ENCODE assay signal across 35 cellular contexts in the genomic region with DNA sequence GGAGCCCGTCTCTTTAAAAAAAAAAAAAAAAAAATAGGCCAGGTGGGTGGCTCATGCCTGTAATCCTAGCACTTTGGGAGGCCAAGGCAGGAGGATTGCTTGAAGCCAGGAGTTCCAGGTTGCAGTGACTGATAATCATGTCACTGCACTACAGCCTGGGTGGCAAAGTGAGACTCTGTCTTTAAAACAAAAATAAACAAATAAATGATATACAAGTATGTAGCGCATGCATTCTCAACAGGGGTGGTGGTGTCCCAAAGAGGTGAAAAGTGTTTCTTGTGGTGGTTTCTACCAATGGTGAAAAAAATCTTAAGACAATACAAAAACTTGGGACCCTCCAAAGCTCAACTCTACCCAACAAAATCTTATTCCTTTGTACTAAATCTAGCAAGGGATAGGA.
"Had no signal": no experiment of that assay in that cellular context is flagged by ENCODE, and none has a peak within 500 bp of the region (broad histone marks: within the 10 kb centered on the region; RNA-seq: fewer than 3 reads in every experiment).

No MANE protein-coding gene starts in this region.

- H3K36me3 Mint-ChIP-seq: activated naive CD4-positive, alpha-beta T cell treated with anti-CD3 and anti-CD28 coated beads, Interleukin-2, amount 10 ng/mL, durations not matched to agents 7 days and 5 days; activated naive CD8-positive, alpha-beta T cell treated with anti-CD3 and anti-CD28 coated beads, Interleukin-2, amount 10 ng/mL, durations not matched to agents 7 days and 5 days; stimulated activated effector memory CD8-positive, alpha-beta T cell treated with anti-CD3 and anti-CD28 coated beads, Interleukin-12 subunit alpha, Interleukin-12 subunit beta, amount 100 ng/mL, for 72 hours had no signal

- H3K27me3 Mint-ChIP-seq: activated naive CD4-positive, alpha-beta T cell treated with anti-CD3 and anti-CD28 coated beads, Interleukin-2, amount 10 ng/mL, durations not matched to agents 7 days and 5 days; activated naive CD8-positive, alpha-beta T cell treated with anti-CD3 and anti-CD28 coated beads, Interleukin-2, amount 10 ng/mL, durations not matched to agents 7 days and 5 days; stimulated activated naive CD8-positive, alpha-beta T cell treated with anti-CD3 and anti-CD28 coated beads, Interleukin-15, amount 100 ng/mL, for 72 hours had no signal

- DNase-seq: activated CD4-positive, alpha-beta T cell treated with anti-CD3 and anti-CD28 coated beads for 4 hours; activated CD4-positive, alpha-beta T cell treated with anti-CD3 and anti-CD28 coated beads, Interleukin-2, amount 50 U/mL, for 48 hours; activated CD4-positive, CD25-positive, alpha-beta regulatory T cell; activated CD8-positive, alpha-beta memory T cell treated with anti-CD3 and anti-CD28 coated beads for 24 hours; activated gamma-delta T cell; activated naive CD4-positive, alpha-beta T cell treated with anti-CD3 and anti-CD28 coated beads, Interleukin-2, amount 10 ng/mL, durations not matched to agents 7 days and 5 days; activated naive CD8-positive, alpha-beta T cell treated with anti-CD3 and anti-CD28 coated beads, Interleukin-2, amount 10 ng/mL, durations not matched to agents 7 days and 5 days; activated T-cell treated with anti-CD3 and anti-CD28 coated beads, Interleukin-2, amount 50 U/mL, for 24 hours; dermis blood vessel endothelial cell; effector CD4-positive, alpha-beta T cell; esophagus squamous epithelium; hippocampal formation; left cardiac atrium; left ventricle myocardium superior; naive B cell; occipital lobe; posterior cingulate gyrus; right lobe of liver; stimulated activated CD4-positive, alpha-beta T cell treated with anti-CD3 and anti-CD28 coated beads, Interleukin-12 subunit alpha, Interleukin-12 subunit beta, amount 100 ng/mL, for 4 hours; stimulated activated CD4-positive, alpha-beta T cell treated with anti-CD3 and anti-CD28 coated beads, Interleukin-4, amount 100 ng/mL, for 24 hours; stimulated activated naive CD8-positive, alpha-beta T cell treated with anti-CD3 and anti-CD28 coated beads, Interleukin-15, amount 100 ng/mL, for 72 hours; substantia nigra; T-helper 1 cell; upper lobe of right lung had no signal

- ATAC-seq: left cardiac atrium; left ventricle myocardium superior; right lobe of liver; stimulated activated effector memory CD8-positive, alpha-beta T cell treated with anti-CD3 and anti-CD28 coated beads, Interleukin-12 subunit alpha, Interleukin-12 subunit beta, amount 100 ng/mL, for 72 hours; stimulated activated naive CD8-positive, alpha-beta T cell treated with anti-CD3 and anti-CD28 coated beads, Interleukin-15, amount 100 ng/mL, for 72 hours; upper lobe of right lung had no signal

- H3K27me3 ChIP-seq: ascending aorta, breast epithelium, esophagus squamous epithelium, right lobe of liver, upper lobe of right lung had no signal

- H3K36me3 ChIP-seq: breast epithelium, right lobe of liver, upper lobe of right lung had no signal

- H3K27ac ChIP-seq: ascending aorta, breast epithelium, epithelial cell of prostate, esophagus squamous epithelium, right lobe of liver, upper lobe of right lung had no signal

- H3K27ac Mint-ChIP-seq: activated naive CD4-positive, alpha-beta T cell treated with anti-CD3 and anti-CD28 coated beads, Interleukin-2, amount 10 ng/mL, durations not matched to agents 7 days and 5 days; activated naive CD8-positive, alpha-beta T cell treated with anti-CD3 and anti-CD28 coated beads, Interleukin-2, amount 10 ng/mL, durations not matched to agents 7 days and 5 days; activated T-cell treated with anti-CD3 and anti-CD28 coated beads, Interleukin-2, amount 50 U/mL, for 24 hours; stimulated activated effector memory CD8-positive, alpha-beta T cell treated with anti-CD3 and anti-CD28 coated beads, Interleukin-12 subunit alpha, Interleukin-12 subunit beta, amount 100 ng/mL, for 72 hours; T-helper 2 cell treated with Interferon-gamma antibody and Interleukin-4, amounts not matched to agents 5 μg/mL and 100 μg/mL, for 36 hours had no signal

- H3K9me3 ChIP-seq: ascending aorta, breast epithelium, esophagus squamous epithelium, right lobe of liver, upper lobe of right lung had no signal

- FAIRE-seq: colon, endometrium, frontal cortex, keratinocyte had no signal

- H3K4me3 Mint-ChIP-seq: activated naive CD4-positive, alpha-beta T cell treated with anti-CD3 and anti-CD28 coated beads, Interleukin-2, amount 10 ng/mL, durations not matched to agents 7 days and 5 days; activated naive CD8-positive, alpha-beta T cell treated with anti-CD3 and anti-CD28 coated beads, Interleukin-2, amount 10 ng/mL, durations not matched to agents 7 days and 5 days; activated T-cell treated with anti-CD3 and anti-CD28 coated beads, Interleukin-2, amount 50 U/mL, for 24 hours; central memory CD8-positive, alpha-beta T cell; naive B cell; neural crest cell; stimulated activated effector memory CD8-positive, alpha-beta T cell treated with anti-CD3 and anti-CD28 coated beads, Interleukin-12 subunit alpha, Interleukin-12 subunit beta, amount 100 ng/mL, for 72 hours; stimulated activated naive CD8-positive, alpha-beta T cell treated with anti-CD3 and anti-CD28 coated beads, Interleukin-15, amount 100 ng/mL, for 72 hours; T-helper 2 cell treated with Interferon-gamma antibody and Interleukin-4, amounts not matched to agents 5 μg/mL and 100 μg/mL, for 36 hours had no signal

- H3K4me3 ChIP-seq: ascending aorta, breast epithelium, esophagus squamous epithelium, right lobe of liver, upper lobe of right lung had no signal

- H3K4me1 Mint-ChIP-seq: activated naive CD4-positive, alpha-beta T cell treated with anti-CD3 and anti-CD28 coated beads, Interleukin-2, amount 10 ng/mL, durations not matched to agents 7 days and 5 days; central memory CD8-positive, alpha-beta T cell; naive B cell; stimulated activated effector memory CD8-positive, alpha-beta T cell treated with anti-CD3 and anti-CD28 coated beads, Interleukin-12 subunit alpha, Interleukin-12 subunit beta, amount 100 ng/mL, for 72 hours; stimulated activated naive CD8-positive, alpha-beta T cell treated with anti-CD3 and anti-CD28 coated beads, Interleukin-15, amount 100 ng/mL, for 72 hours had no signal

- H3K4me1 ChIP-seq: breast epithelium had no signal

- H3K9me3 Mint-ChIP-seq: activated naive CD4-positive, alpha-beta T cell treated with anti-CD3 and anti-CD28 coated beads, Interleukin-2, amount 10 ng/mL, durations not matched to agents 7 days and 5 days; activated naive CD8-positive, alpha-beta T cell treated with anti-CD3 and anti-CD28 coated beads, Interleukin-2, amount 10 ng/mL, durations not matched to agents 7 days and 5 days; activated T-cell treated with anti-CD3 and anti-CD28 coated beads, Interleukin-2, amount 50 U/mL, for 24 hours; central memory CD8-positive, alpha-beta T cell; stimulated activated effector memory CD8-positive, alpha-beta T cell treated with anti-CD3 and anti-CD28 coated beads, Interleukin-12 subunit alpha, Interleukin-12 subunit beta, amount 100 ng/mL, for 72 hours; stimulated activated naive CD8-positive, alpha-beta T cell treated with anti-CD3 and anti-CD28 coated beads, Interleukin-15, amount 100 ng/mL, for 72 hours; T-helper 2 cell treated with Interferon-gamma antibody and Interleukin-4, amounts not matched to agents 5 μg/mL and 100 μg/mL, for 36 hours had no signal
